Comparison of ENCODE assay signal across 19 cellular contexts in the genomic region with DNA sequence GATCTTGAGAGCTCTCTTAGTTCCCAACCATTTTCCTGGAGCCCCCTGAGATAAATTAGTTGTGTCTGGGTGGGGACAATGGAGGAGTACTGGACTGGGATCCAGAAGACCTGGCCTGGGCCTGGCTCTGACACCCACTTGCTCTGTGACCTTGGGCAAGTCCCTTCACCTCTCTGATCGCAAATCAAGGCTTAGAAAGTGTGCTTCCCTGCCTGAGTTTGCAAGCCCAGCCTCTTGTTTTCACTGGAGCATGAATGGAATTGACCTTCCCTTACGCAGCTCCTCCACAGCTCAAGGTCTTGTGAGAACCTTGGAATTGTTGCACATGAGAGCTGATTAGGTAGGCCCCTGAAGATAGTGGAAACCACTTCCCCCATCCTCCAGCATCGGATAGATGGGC. TPM values are rescaled to one million over a fixed set of nuclear protein-coding genes. Genes with fewer than 3 reads are reported as not detected.
DNase-seq lines count a peak whose midpoint lies in the region; ATAC-seq, FAIRE-seq and TF ChIP-seq lines count a peak whose summit lies in the region.
"Had no signal": no experiment of that assay in that cellular context is flagged by ENCODE, and none has a peak within 500 bp of the region (broad histone marks: within the 10 kb centered on the region; RNA-seq: fewer than 3 reads in every experiment).

No MANE protein-coding gene starts in this region.

- no peak for FAIRE-seq in HepG2 (lab: Jason Lieb, UNC)
- FAIRE-seq: A549 had no signal

- H3K4me3 ChIP-seq in HepG2 (replicated peaks in 1 of 3; ENCODE audit: insufficient read depth in 1 of 3, low read depth in 2 of 3, low read length in 3 of 3): no peak overlapping the region
- no peak overlapping the region for H3K4me3 ChIP-seq in right lobe of liver
- peak overlapping the region; percentile 44 for H3K4me3 ChIP-seq in iPS-18a (ENCODE audit: low read length)
- no peak overlapping the region for H3K4me3 ChIP-seq in parathyroid adenoma (ENCODE audit: low read depth, low read length)
- H3K4me3 ChIP-seq in vagina: no peak overlapping the region
- H3K4me3 ChIP-seq: A549 had no signal

- H3K9me3 ChIP-seq in HepG2 (ENCODE audit: low read length) (no peaks in the 10 kb centered on the region), right lobe of liver (no peaks in the 10 kb centered on the region), iPS-18a (ENCODE audit: control insufficient read depth, low read depth, low read length) (no peaks in the 10 kb centered on the region), parathyroid adenoma (ENCODE audit: control insufficient read depth, low read length) (no peaks in the 10 kb centered on the region), vagina (no peaks in the 10 kb centered on the region)
- H3K9me3 ChIP-seq: A549, heart left ventricle, Peyer's patch had no signal

- no peak for ATAC-seq in HepG2
- ATAC-seq in right lobe of liver: no peak
- no peak for ATAC-seq in left lobe of liver
- ATAC-seq: A549 had no signal

- in situ Hi-C loops in HepG2 (cut with HindIII; ENCODE audit: extremely low pct_ligation_motif_present, low pct_unique_long_range_greater_than_20kb): loop anchor here (10.0 kb wide), 1 partner anchor 77 kb away; no protein-coding TSS in a partner anchor

- intact Hi-C loops in HepG2 (cut with micrococcal nuclease; ENCODE audit: unreplicated experiment): no loop called here
- intact Hi-C loops in right lobe of liver (cut with DNase I): no loop called here
- intact Hi-C loops in vagina (cut with DNase I): no loop called here

- POLR2A ChIA-PET in HepG2 (lab: Yijun Ruan, JAX): no interaction called here

- H3K9ac ChIP-seq in HepG2 (ENCODE audit: insufficient read depth, low read depth, low read length): no peak overlapping the region
- H3K9ac ChIP-seq in iPS-18a (ENCODE audit: low read length): peak overlapping the region; percentile 69
- no peak overlapping the region for H3K9ac ChIP-seq in parathyroid adenoma

- TF ChIP-seq POLR2A in HepG2 (IDR thresholded peaks at IDR 0.05; ENCODE audit: insufficient read depth in 1 of 2, low read depth in 2 of 2, low read length in 2 of 2): no peak
- no peak for TF ChIP-seq POLR2A in right lobe of liver (IDR thresholded peaks at IDR 0.05)
- no peak for TF ChIP-seq POLR2A in vagina (IDR thresholded peaks at IDR 0.05)

- 0% methylated on average over 2 of the region's 3 CpGs for WGBS in HepG2 (ENCODE audit: low lambda C conversion rate)
- WGBS in right lobe of liver (ENCODE audit: insufficient coverage, low coverage, low lambda C conversion rate, missing lambda C conversion rate): 29% methylated on average over 1 of the region's 3 CpGs

- no peaks in the 10 kb centered on the region for H3K4me1 ChIP-seq in HepG2 (ENCODE audit: insufficient read depth, low read length)
- H3K4me1 ChIP-seq in right lobe of liver: no peaks in the 10 kb centered on the region
- H3K4me1 ChIP-seq in iPS-18a (ENCODE audit: control insufficient read depth, low read depth, low read length): peaks cover 58% of the 10 kb centered on the region
- peaks cover 19% of the 10 kb centered on the region for H3K4me1 ChIP-seq in parathyroid adenoma
- H3K4me1 ChIP-seq in vagina: peaks cover 4% of the 10 kb centered on the region
- H3K4me1 ChIP-seq: A549, Peyer's patch had no signal

- TF ChIP-seq EP300 in HepG2 (IDR thresholded peaks at IDR 0.05; ENCODE audit: low read depth in 2 of 2, low read length in 2 of 2): no peak
- no peak for TF ChIP-seq EP300 in HepG2 (CRISPR knock-in tag; IDR thresholded peaks at IDR 0.05; ENCODE audit: borderline replicate concordance)

- DNase-seq in HepG2 (ENCODE audit: low spot score): no peak
- DNase-seq in right lobe of liver: no peak
- DNase-seq in vagina (ENCODE audit: extremely low spot score in 2 of 2): no peak
- DNase-seq in NCI-H524 treated with DMSO at 0.1 percent for 48 hours (lab: John Stamatoyannopoulos, UW): no peak
- no peak for DNase-seq in stimulated activated CD4-positive, alpha-beta T cell treated with anti-CD3 and anti-CD28 coated beads, Interleukin-1b, Interleukin-23, amount 100 ng/mL, for 48 hours
- DNase-seq in left lobe of liver (ENCODE audit: low spot score): no peak
- DNase-seq: activated CD8-positive, alpha-beta memory T cell treated with anti-CD3 and anti-CD28 coated beads for 24 hours; activated effector memory CD4-positive, alpha-beta T cell treated with Interleukin-2 at 50 U/mL for 16 hours; amygdala; CD4-positive, CD25-positive, alpha-beta regulatory T cell; cortex of kidney; NCI-H2081; Peyer's patch; stimulated activated CD4-positive, alpha-beta T cell treated with anti-CD3 and anti-CD28 coated beads, Interleukin-4, amount 100 ng/mL, for 4 hours had no signal

- H2AFZ ChIP-seq in HepG2 (ENCODE audit: low read length) (no peak overlapping the region), parathyroid adenoma (peak overlapping the region; percentile 44)

- H3K79me2 ChIP-seq in HepG2 (ENCODE audit: insufficient read depth, low read length) (no peaks in the 10 kb centered on the region), parathyroid adenoma (no peaks in the 10 kb centered on the region)

- H4K20me1 ChIP-seq in HepG2 (ENCODE audit: insufficient read depth, low read length): no peaks in the 10 kb centered on the region

- no peak overlapping the region for H3K27ac ChIP-seq in HepG2 (ENCODE audit: extremely low read length, insufficient read depth, low read length)
- H3K27ac ChIP-seq in right lobe of liver: no peak overlapping the region
- H3K27ac ChIP-seq in iPS-18a (ENCODE audit: low read length): peak overlapping the region; percentile 87
- peak overlapping the region; percentile 42 for H3K27ac ChIP-seq in parathyroid adenoma
- peak overlapping the region; percentile 75 for H3K27ac ChIP-seq in vagina
- H3K27ac ChIP-seq: A549, VCaP had no signal

- TF ChIP-seq CTCF in HepG2 (CRISPR knock-in tag; IDR thresholded peaks at IDR 0.05) (no peak), right lobe of liver (IDR thresholded peaks at IDR 0.05) (no peak), parathyroid adenoma (IDR thresholded peaks at IDR 0.05) (no peak), vagina (IDR thresholded peaks at IDR 0.05) (no peak)

- no TSS peak for BruUV-seq in HepG2 (replicated peaks; lab: Mats Ljungman, UMichigan)

- CTCF ChIA-PET in HepG2 (lab: Yijun Ruan, JAX; ENCODE audit: low intra/inter-chr PET ratio, low total read pairs): no interaction called here

- no peaks in the 10 kb centered on the region for H3K36me3 ChIP-seq in HepG2 (replicated peaks in 1 of 2; ENCODE audit: control insufficient read depth in 1 of 2, insufficient read depth in 2 of 2, low read length in 2 of 2)
- H3K36me3 ChIP-seq in right lobe of liver: no peaks in the 10 kb centered on the region
- H3K36me3 ChIP-seq in iPS-18a (ENCODE audit: control insufficient read depth, low read depth, low read length): no peaks in the 10 kb centered on the region
- no peaks in the 10 kb centered on the region for H3K36me3 ChIP-seq in parathyroid adenoma (ENCODE audit: control insufficient read depth, insufficient read depth, low read length)
- H3K36me3 ChIP-seq in vagina: no peaks in the 10 kb centered on the region
- H3K36me3 ChIP-seq: heart left ventricle, Peyer's patch had no signal

- 0 out of 5 replicates have a peak, but pooled peaks cover 0 to 2% of the 10 kb centered on the region in 2 experiments for H3K27me3 ChIP-seq in HepG2 (ENCODE audit: control insufficient read depth in 1 of 2, insufficient read depth in 2 of 2, low read length in 2 of 2)
- peaks cover 0 to 5% of the 10 kb centered on the region in 2 donors for H3K27me3 ChIP-seq in right lobe of liver
- no peaks in the 10 kb centered on the region for H3K27me3 ChIP-seq in iPS-18a (ENCODE audit: control insufficient read depth, insufficient read depth, low read length)
- no peaks in the 10 kb centered on the region for H3K27me3 ChIP-seq in parathyroid adenoma (ENCODE audit: control insufficient read depth, insufficient read depth, low read length)
- H3K27me3 ChIP-seq in vagina: no peaks in the 10 kb centered on the region
- H3K27me3 ChIP-seq: Peyer's patch had no signal

- H3K4me2 ChIP-seq in HepG2 (ENCODE audit: low read depth, low read length) (no peak overlapping the region), parathyroid adenoma (ENCODE audit: low read length) (no peak overlapping the region)
- H3K4me2 ChIP-seq: A549 had no signal

- TF ChIP-seq RAD21 in HepG2 (CRISPR knock-in tag; IDR thresholded peaks at IDR 0.05): no peak

TF ChIP-seq in HepG2, 621 proteins besides CTCF, POLR2A, EP300 and RAD21 (continues in another document):
- peak; percentile 40; the same call in 1 of the 2 replicates for TF ChIP-seq ZNF768 (CRISPR knock-in tag; IDR thresholded peaks at IDR 0.05)

RNA-seq across cellular contexts. Expression of a gene that starts 27.3 kb away (rescaled TPM):
- total RNA-seq in HepG2 (2016; rRNA removed; fragmentation: Illumina TruSeq; extraction: Trizol): 9.6 and 12.3 TPM in 2 replicates
- 1.0 and 1.2 TPM in 2 replicates for total RNA-seq in HepG2 (2016; cell fraction: cytosol; rRNA removed; fragmentation: Illumina TruSeq; extraction: Trizol; ENCODE audit: low read depth)
- total RNA-seq in HepG2 (2016; cell fraction: insoluble cytoplasmic fraction; rRNA removed; fragmentation: Illumina TruSeq; extraction: Trizol): 10.5 and 12.4 TPM in 2 replicates
- 2.5 and 3.0 TPM in 2 replicates for total RNA-seq in HepG2 (2016; cell fraction: membrane; rRNA removed; fragmentation: Illumina TruSeq; extraction: Trizol)
- 4.6 and 5.0 TPM in 2 replicates for total RNA-seq in HepG2 (2016; cell fraction: nucleus; rRNA removed; fragmentation: Illumina TruSeq; extraction: Trizol)
- 3.6 TPM in 2 replicates for polyA plus RNA-seq in HepG2 (2011; rRNA removed)
- 4.5 and 4.9 TPM in 2 replicates for polyA plus RNA-seq in HepG2 (2011; cell fraction: cytosol; rRNA removed)
- 3.2 and 3.7 TPM in 2 replicates for polyA plus RNA-seq in HepG2 (2011; cell fraction: nucleus; rRNA removed)
- 8.8 and 10.8 TPM in 2 replicates for polyA plus RNA-seq in HepG2 (2012)
- 0.54 and 0.96 TPM in 2 replicates for polyA plus RNA-seq in HepG2 (2016; cell fraction: cytosol; fragmentation: Illumina TruSeq; extraction: Trizol; ENCODE audit: low read depth)
- polyA plus RNA-seq in HepG2 (2016; cell fraction: insoluble cytoplasmic fraction; fragmentation: Illumina TruSeq; extraction: Trizol; ENCODE audit: low read depth): 11.3 and 12.0 TPM in 2 replicates
- polyA plus RNA-seq in HepG2 (2016; cell fraction: membrane; fragmentation: Illumina TruSeq; extraction: Trizol; ENCODE audit: low read depth): 1.1 and 2.4 TPM in 2 replicates
- 4.4 and 6.3 TPM in 2 replicates for polyA plus RNA-seq in HepG2 (2016; cell fraction: nucleus; fragmentation: Illumina TruSeq; extraction: Trizol; ENCODE audit: insufficient read depth, low read depth)
- polyA minus RNA-seq in HepG2 (2011; rRNA and poly(A)+ RNA removed; ENCODE audit: low replicate concordance): 5.4 and 8.2 TPM in 2 replicates
- 2.1 and 3.8 TPM in 2 replicates for polyA minus RNA-seq in HepG2 (2011; cell fraction: cytosol; rRNA and poly(A)+ RNA removed)
- 1.6 and 1.8 TPM in 2 replicates for polyA minus RNA-seq in HepG2 (2011; cell fraction: nucleus; rRNA and poly(A)+ RNA removed)
- 10 to 100 TPM in 1 of 6 experiments, 1 to 10 TPM in 5; 3.9 to 10.4 (median 6.7) TPM for total RNA-seq in right lobe of liver
- total RNA-seq in vagina: 13.0 TPM
- total RNA-seq in left lobe of liver: 4.9 TPM

Comparison
In these comparisons a context has a peak if more than half of its experiments do, and no peak if none do; other contexts are left out.
1. H3K27ac ChIP-seq: peak in iPS-18a (single experiment), parathyroid adenoma (single experiment) and vagina (single experiment); none in HepG2 (single experiment) and right lobe of liver (0 of 3).